In genomic region chr1:179365342-179366092, GRCh38 we compare ENCODE assay signal across 8 cellular contexts. TPM values are rescaled to one million over a fixed set of nuclear protein-coding genes. Genes with fewer than 3 reads are reported as not detected.
DNase-seq lines count a peak whose midpoint lies in the region; ATAC-seq and TF ChIP-seq lines count a peak whose summit lies in the region.

A gene with protein sequence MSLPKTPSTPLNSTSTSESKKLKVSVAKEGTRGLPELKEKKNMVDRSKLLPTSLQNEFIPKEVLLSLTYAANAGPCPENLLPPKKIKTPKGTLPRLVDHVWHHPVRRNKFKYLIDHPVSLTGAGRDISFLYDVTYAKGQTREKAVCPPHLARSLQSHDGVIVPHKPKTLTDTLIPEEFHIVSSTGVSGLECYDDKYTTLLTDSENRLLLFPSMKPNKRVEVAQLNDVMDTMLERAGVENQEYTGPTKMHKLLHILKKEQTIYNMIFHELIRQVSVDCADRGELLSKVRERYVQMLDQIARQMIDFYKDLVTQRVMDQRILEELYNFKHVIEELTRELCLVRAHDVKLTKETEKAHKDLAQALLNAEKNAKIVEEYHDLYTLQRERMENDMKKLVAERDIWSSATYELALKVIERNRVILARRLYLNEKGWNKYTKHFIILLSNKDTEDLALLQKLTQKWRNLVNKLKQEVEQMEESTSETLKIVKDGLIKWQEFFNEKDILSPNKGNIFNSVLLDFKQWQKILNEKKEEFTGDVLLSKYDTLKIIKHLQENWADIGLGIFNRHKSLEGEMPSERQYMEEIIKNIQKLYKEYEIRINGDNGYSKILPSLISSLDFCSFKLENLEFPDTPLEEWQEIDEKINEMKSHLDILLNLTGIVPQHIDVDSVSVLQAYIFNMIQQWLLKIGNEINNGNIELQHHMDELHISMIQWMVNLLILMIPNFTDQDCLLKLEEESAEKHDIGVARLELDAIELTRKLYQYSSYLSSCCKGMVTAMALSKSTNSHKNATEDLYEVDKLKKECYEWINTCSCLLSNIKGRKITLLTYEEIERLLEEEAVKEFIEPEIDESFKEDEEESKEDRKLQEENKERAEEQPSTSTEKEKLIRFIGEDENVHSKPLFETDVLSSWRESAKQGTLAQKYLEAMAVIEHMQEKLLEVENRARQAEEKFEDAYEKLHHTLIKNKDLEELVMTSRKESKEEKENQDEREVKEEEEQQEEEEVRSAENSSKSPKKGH (plus strand): TSS chr1:179365971. CDS start chr1:179366510, 539 bp downstream.

- H3K36me3 ChIP-seq in WERI-Rb-1 (no peaks in the 10 kb centered on the region), mammary epithelial cell (ENCODE audit: insufficient read depth, low read length) (no peaks in the 10 kb centered on the region), spleen (no peaks in the 10 kb centered on the region)

- H2AFZ ChIP-seq in mammary epithelial cell (ENCODE audit: low read depth, low read length): peak within 1 kb of the TSS; percentile 95

- TF ChIP-seq POLR2A in spleen (IDR thresholded peaks at IDR 0.05): peak in 1 of 3 donors; percentile 10

- H3K9me3 Mint-ChIP-seq in immature natural killer cell: no peaks in the 10 kb centered on the region

- no peaks in the 10 kb centered on the region for H3K36me3 Mint-ChIP-seq in immature natural killer cell

- BruUV-seq in mammary epithelial cell (replicated peaks; lab: Mats Ljungman, UMichigan): TSS peak; percentile 61

- no peaks in the 10 kb centered on the region for H4K20me1 ChIP-seq in mammary epithelial cell (ENCODE audit: insufficient read depth, low read length)

- peak within 1 kb of the TSS; percentile 87 for H3K27ac ChIP-seq in WERI-Rb-1
- peak within 1 kb of the TSS; percentile 92 for H3K27ac ChIP-seq in mammary epithelial cell (ENCODE audit: insufficient read depth, low read depth, low read length)
- H3K27ac ChIP-seq in spleen: peak within 1 kb of the TSS; percentile 76 to 98 (median 95)

- ATAC-seq in GM18870 (IDR thresholded peaks at IDR 0.05; ENCODE audit: unreplicated experiment): peak; percentile 95
- peak; percentile 96 for ATAC-seq in HG03108 (IDR thresholded peaks at IDR 0.05; ENCODE audit: unreplicated experiment)

- DNase-seq in AG04449 (ENCODE audit: low read depth, low spot score) (no peak), NCI-H2171 treated with DMSO at 0.1 percent for 48 hours (lab: John Stamatoyannopoulos, UW) (peak; percentile 87), WERI-Rb-1 (peak; percentile 88), mammary epithelial cell (peak; percentile 73), immature natural killer cell (peak; percentile 90 to 93 (median 91)), spleen (peak; percentile 97)

- WGBS in mammary epithelial cell (ENCODE audit: low coverage, missing lambda C conversion rate): 5% methylated on average over 31 of the region's 43 CpGs
- WGBS in spleen, 5 donors: 7 to 12% (median 10%) methylated on average over 28 to 43 of the region's 43 CpGs

- peak within 1 kb of the TSS; percentile 90 for H3K9ac ChIP-seq in mammary epithelial cell (ENCODE audit: insufficient read depth, low read length)

- CTCF ChIA-PET in AG04449 (lab: Yijun Ruan, JAX): interaction anchor here (0.6 to 8.4 kb wide), 7 partner anchors 9 to 287 kb away, joined by 3 to 159 read pairs (median 4); partner anchors contain the start of gene SOAT1
- CTCF ChIA-PET in mammary epithelial cell (lab: Charles Lee; ENCODE audit: low non-redundant PET): no interaction called here

- H3K4me3 ChIP-seq in AG04449 (ENCODE audit: low read depth, low read length) (peak within 1 kb of the TSS; percentile 84), WERI-Rb-1 (ENCODE audit: low read depth, low read length) (peak within 1 kb of the TSS; percentile 81), mammary epithelial cell (replicated peaks in 1 of 3; ENCODE audit: insufficient read depth in 1 of 3, low read depth in 2 of 3, low read length in 3 of 3) (peak within 1 kb of the TSS; percentile 57 to 82 (median 70)), spleen (peak within 1 kb of the TSS; percentile 22 to 91 (median 74))

- intact Hi-C loops in mammary epithelial cell (cut with micrococcal nuclease) (loop anchor here (1.0 to 10.0 kb wide), 6 partner anchors 223 to 593 kb away; partner anchors contain the start of gene TDRD5), spleen (cut with DNase I; ENCODE audit: low total_unique reads) (loop anchor here (2.0 to 5.0 kb wide), 2 partner anchors 73 to 283 kb away; partner anchors contain the start of genes SOAT1 and TOR3A)

- H3K4me1 ChIP-seq in mammary epithelial cell (ENCODE audit: insufficient read depth, low read length) (peaks cover 4% of the 10 kb centered on the region), spleen (peaks cover 3 to 20% (median 12%) of the 10 kb centered on the region in 6 donors)

- no peaks in the 10 kb centered on the region for H3K27me3 ChIP-seq in WERI-Rb-1 (ENCODE audit: insufficient read depth, low read depth, severe bottlenecking)
- H3K27me3 ChIP-seq in mammary epithelial cell (ENCODE audit: insufficient read depth, low read length): no peaks in the 10 kb centered on the region
- no peaks in the 10 kb centered on the region for H3K27me3 ChIP-seq in spleen (replicated peaks in 1 of 7)

- dilution Hi-C loops in mammary epithelial cell (cut with HindIII; ENCODE audit: low sequenced_read_pairs): no loop called here

- no peak for TF ChIP-seq CTCF in AG04449 (IDR thresholded peaks at IDR 0.05; ENCODE audit: insufficient read depth, low read length, missing control alignments)
- TF ChIP-seq CTCF in WERI-Rb-1 (IDR thresholded peaks at IDR 0.05; ENCODE audit: low read depth, low read length): no peak
- peak in 1 of 2 donors; percentile 38 for TF ChIP-seq CTCF in mammary epithelial cell (conservative IDR thresholded peaks at IDR 0.05 in 1 of 2, IDR thresholded peaks at IDR 0.05 in 1 of 2; ENCODE audit: extremely low read depth in 1 of 2, insufficient read depth in 1 of 2, low read depth in 1 of 2, low read length in 2 of 2)
- peak in 5 of 11 experiments; percentile 11 to 44 (median 15) for TF ChIP-seq CTCF in spleen (IDR thresholded peaks at IDR 0.05 in 8 of 11, conservative IDR thresholded peaks at IDR 0.05 in 3 of 11)

- in situ Hi-C loops in mammary epithelial cell (cut with MboI; ENCODE audit: low sequenced_read_pairs in 2 of 2): loop anchor here (5.0 to 25.0 kb wide), 5 partner anchors 111 to 828 kb away; partner anchors contain the start of gene TOR3A (in 2 of the 2)

- peak within 1 kb of the TSS; percentile 96 for H3K4me2 ChIP-seq in mammary epithelial cell (ENCODE audit: insufficient read depth, low read depth, low read length)

- peaks cover 8 to 16% of the 10 kb centered on the region in 2 donors for H3K4me1 Mint-ChIP-seq in immature natural killer cell

- POLR2A ChIA-PET in AG04449 (lab: Yijun Ruan, JAX): interaction anchor here (0.6 kb wide), 1 partner anchor 115 kb away, joined by 3 read pairs; no protein-coding TSS in a partner anchor

- no peaks in the 10 kb centered on the region for H3K79me2 ChIP-seq in mammary epithelial cell (ENCODE audit: insufficient read depth, low read length)

- H3K9me3 ChIP-seq in WERI-Rb-1 (ENCODE audit: severe bottlenecking) (no peaks in the 10 kb centered on the region), mammary epithelial cell (replicated peaks; ENCODE audit: insufficient read depth, low read length) (no peaks in the 10 kb centered on the region), spleen (no peaks in the 10 kb centered on the region)

- peaks cover 8 to 14% (median 10%) of the 10 kb centered on the region in 3 donors for H3K27me3 Mint-ChIP-seq in immature natural killer cell (ENCODE audit: low read depth in 3 of 3)

- H3K4me3 Mint-ChIP-seq in immature natural killer cell: peak within 1 kb of the TSS; percentile 95 to 97 (median 96)

- peak within 1 kb of the TSS; percentile 99 to 100 (median 100) for H3K27ac Mint-ChIP-seq in immature natural killer cell

RNA-seq across cellular contexts. Expression of the gene that starts here (rescaled TPM):
- total RNA-seq in mammary epithelial cell: 1 to 10 TPM in 1 of 2 donors, under 1 TPM in 1; 0.67 to 1.3 TPM
- 0.15 TPM for polyA plus RNA-seq in mammary epithelial cell
- polyA minus RNA-seq in mammary epithelial cell: not detected
- not detected for polyA plus RNA-seq in immature natural killer cell
- under 1 TPM in 1 of 7 donors, not detected in 6; 0.66 TPM for total RNA-seq in spleen
- polyA plus RNA-seq in spleen: under 1 TPM; 0.19 to 0.23 (median 0.20) TPM

Comparison
In these comparisons a context has a peak if more than half of its experiments do, and no peak if none do; other contexts are left out.
1. Peak in DNase-seq in immature natural killer cell; RNA of the gene not detected or under 1 TPM.
2. Peak in DNase-seq, H3K4me3 ChIP-seq and H3K27ac ChIP-seq in spleen; RNA of the gene not detected or under 1 TPM.